Comparison of ENCODE assay signal across 1 cellular context in the genomic region with DNA sequence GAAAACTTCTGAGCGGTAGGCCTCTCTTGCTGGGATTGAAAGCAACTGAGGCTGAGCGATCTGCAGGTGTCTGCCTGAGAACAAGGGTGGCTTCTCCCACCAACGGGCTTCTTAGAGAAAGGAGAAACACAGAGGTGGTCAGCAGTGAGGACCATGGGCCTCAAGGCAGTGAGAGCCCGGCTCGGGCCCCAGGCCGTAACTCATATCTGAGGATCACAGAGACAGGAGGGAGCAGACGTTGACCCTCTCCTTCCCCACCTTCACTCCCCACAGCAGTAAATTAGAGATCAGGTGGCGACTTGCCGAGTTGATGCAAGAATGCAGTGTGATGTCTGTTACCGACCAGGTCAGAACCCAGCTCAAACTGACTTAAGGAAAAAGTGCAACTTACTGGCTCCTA.
TF ChIP-seq lines count a peak whose summit lies in the region.

No MANE protein-coding gene starts in this region.

TF ChIP-seq in GM23338, 12 proteins besides CTCF, POLR2A, EP300 and RAD21 (continued from another document):
- TF ChIP-seq, protein P1, sequence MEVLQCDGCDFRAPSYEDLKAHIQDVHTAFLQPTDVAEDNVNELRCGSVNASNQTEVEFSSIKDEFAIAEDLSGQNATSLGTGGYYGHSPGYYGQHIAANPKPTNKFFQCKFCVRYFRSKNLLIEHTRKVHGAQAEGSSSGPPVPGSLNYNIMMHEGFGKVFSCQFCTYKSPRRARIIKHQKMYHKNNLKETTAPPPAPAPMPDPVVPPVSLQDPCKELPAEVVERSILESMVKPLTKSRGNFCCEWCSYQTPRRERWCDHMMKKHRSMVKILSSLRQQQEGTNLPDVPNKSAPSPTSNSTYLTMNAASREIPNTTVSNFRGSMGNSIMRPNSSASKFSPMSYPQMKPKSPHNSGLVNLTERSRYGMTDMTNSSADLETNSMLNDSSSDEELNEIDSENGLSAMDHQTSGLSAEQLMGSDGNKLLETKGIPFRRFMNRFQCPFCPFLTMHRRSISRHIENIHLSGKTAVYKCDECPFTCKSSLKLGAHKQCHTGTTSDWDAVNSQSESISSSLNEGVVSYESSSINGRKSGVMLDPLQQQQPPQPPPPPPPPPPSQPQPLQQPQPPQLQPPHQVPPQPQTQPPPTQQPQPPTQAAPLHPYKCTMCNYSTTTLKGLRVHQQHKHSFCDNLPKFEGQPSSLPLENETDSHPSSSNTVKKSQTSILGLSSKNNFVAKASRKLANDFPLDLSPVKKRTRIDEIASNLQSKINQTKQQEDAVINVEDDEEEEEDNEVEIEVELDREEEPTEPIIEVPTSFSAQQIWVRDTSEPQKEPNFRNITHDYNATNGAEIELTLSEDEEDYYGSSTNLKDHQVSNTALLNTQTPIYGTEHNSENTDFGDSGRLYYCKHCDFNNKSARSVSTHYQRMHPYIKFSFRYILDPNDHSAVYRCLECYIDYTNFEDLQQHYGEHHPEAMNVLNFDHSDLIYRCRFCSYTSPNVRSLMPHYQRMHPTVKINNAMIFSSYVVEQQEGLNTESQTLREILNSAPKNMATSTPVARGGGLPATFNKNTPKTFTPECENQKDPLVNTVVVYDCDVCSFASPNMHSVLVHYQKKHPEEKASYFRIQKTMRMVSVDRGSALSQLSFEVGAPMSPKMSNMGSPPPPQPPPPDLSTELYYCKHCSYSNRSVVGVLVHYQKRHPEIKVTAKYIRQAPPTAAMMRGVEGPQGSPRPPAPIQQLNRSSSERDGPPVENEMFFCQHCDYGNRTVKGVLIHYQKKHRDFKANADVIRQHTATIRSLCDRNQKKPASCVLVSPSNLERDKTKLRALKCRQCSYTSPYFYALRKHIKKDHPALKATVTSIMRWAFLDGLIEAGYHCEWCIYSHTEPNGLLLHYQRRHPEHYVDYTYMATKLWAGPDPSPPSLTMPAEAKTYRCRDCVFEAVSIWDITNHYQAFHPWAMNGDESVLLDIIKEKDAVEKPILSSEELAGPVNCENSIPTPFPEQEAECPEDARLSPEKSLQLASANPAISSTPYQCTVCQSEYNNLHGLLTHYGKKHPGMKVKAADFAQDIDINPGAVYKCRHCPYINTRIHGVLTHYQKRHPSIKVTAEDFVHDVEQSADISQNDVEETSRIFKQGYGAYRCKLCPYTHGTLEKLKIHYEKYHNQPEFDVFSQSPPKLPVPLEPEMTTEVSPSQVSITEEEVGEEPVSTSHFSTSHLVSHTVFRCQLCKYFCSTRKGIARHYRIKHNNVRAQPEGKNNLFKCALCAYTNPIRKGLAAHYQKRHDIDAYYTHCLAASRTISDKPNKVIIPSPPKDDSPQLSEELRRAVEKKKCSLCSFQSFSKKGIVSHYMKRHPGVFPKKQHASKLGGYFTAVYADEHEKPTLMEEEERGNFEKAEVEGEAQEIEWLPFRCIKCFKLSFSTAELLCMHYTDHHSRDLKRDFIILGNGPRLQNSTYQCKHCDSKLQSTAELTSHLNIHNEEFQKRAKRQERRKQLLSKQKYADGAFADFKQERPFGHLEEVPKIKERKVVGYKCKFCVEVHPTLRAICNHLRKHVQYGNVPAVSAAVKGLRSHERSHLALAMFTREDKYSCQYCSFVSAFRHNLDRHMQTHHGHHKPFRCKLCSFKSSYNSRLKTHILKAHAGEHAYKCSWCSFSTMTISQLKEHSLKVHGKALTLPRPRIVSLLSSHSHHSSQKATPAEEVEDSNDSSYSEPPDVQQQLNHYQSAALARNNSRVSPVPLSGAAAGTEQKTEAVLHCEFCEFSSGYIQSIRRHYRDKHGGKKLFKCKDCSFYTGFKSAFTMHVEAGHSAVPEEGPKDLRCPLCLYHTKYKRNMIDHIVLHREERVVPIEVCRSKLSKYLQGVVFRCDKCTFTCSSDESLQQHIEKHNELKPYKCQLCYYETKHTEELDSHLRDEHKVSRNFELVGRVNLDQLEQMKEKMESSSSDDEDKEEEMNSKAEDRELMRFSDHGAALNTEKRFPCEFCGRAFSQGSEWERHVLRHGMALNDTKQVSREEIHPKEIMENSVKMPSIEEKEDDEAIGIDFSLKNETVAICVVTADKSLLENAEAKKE (CRISPR knock-in tag; IDR thresholded peaks at IDR 0.05): no peak
- no peak for TF ChIP-seq EZH2 (IDR thresholded peaks at IDR 0.05; ENCODE audit: low read depth, unreplicated experiment)
- TF ChIP-seq NANOG (IDR thresholded peaks at IDR 0.05; ENCODE audit: borderline replicate concordance): no peak
- no peak for TF ChIP-seq EZH2phosphoT487 (IDR thresholded peaks at IDR 0.05; ENCODE audit: unreplicated experiment)
- no peak for TF ChIP-seq STAT1 (IDR thresholded peaks at IDR 0.05; ENCODE audit: unreplicated experiment)
- TF ChIP-seq, protein P2, sequence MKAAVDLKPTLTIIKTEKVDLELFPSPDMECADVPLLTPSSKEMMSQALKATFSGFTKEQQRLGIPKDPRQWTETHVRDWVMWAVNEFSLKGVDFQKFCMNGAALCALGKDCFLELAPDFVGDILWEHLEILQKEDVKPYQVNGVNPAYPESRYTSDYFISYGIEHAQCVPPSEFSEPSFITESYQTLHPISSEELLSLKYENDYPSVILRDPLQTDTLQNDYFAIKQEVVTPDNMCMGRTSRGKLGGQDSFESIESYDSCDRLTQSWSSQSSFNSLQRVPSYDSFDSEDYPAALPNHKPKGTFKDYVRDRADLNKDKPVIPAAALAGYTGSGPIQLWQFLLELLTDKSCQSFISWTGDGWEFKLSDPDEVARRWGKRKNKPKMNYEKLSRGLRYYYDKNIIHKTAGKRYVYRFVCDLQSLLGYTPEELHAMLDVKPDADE (IDR thresholded peaks at IDR 0.05): no peak
- TF ChIP-seq ZNF114 (CRISPR knock-in tag; IDR thresholded peaks at IDR 0.05): no peak
TF ChIP-seq in GM23338: peak in this region for 0.
